In genomic region chr3:128242818-128243601, GRCh38 we compare ENCODE assay signal across 12 cellular contexts.
DNase-seq lines count a peak whose midpoint lies in the region; ATAC-seq and TF ChIP-seq lines count a peak whose summit lies in the region.
"Had no signal": no experiment of that assay in that cellular context is flagged by ENCODE, and none has a peak within 500 bp of the region (broad histone marks: within the 10 kb centered on the region; RNA-seq: fewer than 3 reads in every experiment).

No MANE protein-coding gene starts in this region.

- POLR2A ChIA-PET in MCF 10A (lab: Yijun Ruan, JAX): no interaction called here

- no peak overlapping the region for H3K4me3 Mint-ChIP-seq in T-helper 1 cell treated with Interleukin-12 subunit alpha and Interleukin-12 subunit beta and Interleukin-4 antibody, amounts not matched to agents 30 μg/mL and 1 μg/mL, for 36 hours
- no peak overlapping the region for H3K4me3 Mint-ChIP-seq in MCF 10A (ENCODE audit: unreplicated experiment)

- H3K4me1 Mint-ChIP-seq in T-helper 1 cell treated with Interleukin-12 subunit alpha and Interleukin-12 subunit beta and Interleukin-4 antibody, amounts not matched to agents 30 μg/mL and 1 μg/mL, for 36 hours (ENCODE audit: low read depth): peaks cover 9% of the 10 kb centered on the region
- no peaks in the 10 kb centered on the region for H3K4me1 Mint-ChIP-seq in MCF 10A (ENCODE audit: insufficient read depth, unreplicated experiment)

- DNase-seq in stimulated activated CD4-positive, alpha-beta T cell treated with anti-CD3 and anti-CD28 coated beads, Interleukin-4, amount 100 ng/mL, for 48 hours (ENCODE audit: low read depth in 2 of 2): peak; percentile 2 to 5
- DNase-seq in stimulated activated CD4-positive, alpha-beta T cell treated with anti-CD3 and anti-CD28 coated beads, Interleukin-4, amount 100 ng/mL, for 24 hours: no peak
- DNase-seq in dermis blood vessel endothelial cell (peak; percentile 23), MCF 10A (ENCODE audit: unreplicated experiment) (no peak), DMS153 (lab: John Stamatoyannopoulos, UW) (no peak)
- DNase-seq: BE2C, colonic mucosa, substantia nigra had no signal

- no peaks in the 10 kb centered on the region for H3K27me3 Mint-ChIP-seq in T-helper 1 cell treated with Interleukin-12 subunit alpha and Interleukin-12 subunit beta and Interleukin-4 antibody, amounts not matched to agents 30 μg/mL and 1 μg/mL, for 36 hours (ENCODE audit: low read depth)
- H3K27me3 Mint-ChIP-seq in MCF 10A (ENCODE audit: insufficient read depth, unreplicated experiment): no peaks in the 10 kb centered on the region

- intact Hi-C loops in MCF 10A (cut with micrococcal nuclease): no loop called here

- BruUV-seq in MCF 10A (replicated peaks; lab: Mats Ljungman, UMichigan): no TSS peak

- CTCF ChIA-PET in MCF 10A (lab: Yijun Ruan, JAX): no interaction called here

- peak overlapping the region; percentile 75 for H3K27ac Mint-ChIP-seq in T-helper 1 cell treated with Interleukin-12 subunit alpha and Interleukin-12 subunit beta and Interleukin-4 antibody, amounts not matched to agents 30 μg/mL and 1 μg/mL, for 36 hours
- H3K27ac Mint-ChIP-seq in MCF 10A (ENCODE audit: low read depth, unreplicated experiment): no peak overlapping the region

- no peak for ATAC-seq in GM21576 (IDR thresholded peaks at IDR 0.05; ENCODE audit: unreplicated experiment)
- ATAC-seq in HG03354 (IDR thresholded peaks at IDR 0.05; ENCODE audit: poor library complexity, severe bottlenecking, unreplicated experiment): no peak
- ATAC-seq: SK-N-SH treated with all-trans-retinoic acid at 6 μM for 48 hours had no signal

- H3K36me3 Mint-ChIP-seq in T-helper 1 cell treated with Interleukin-12 subunit alpha and Interleukin-12 subunit beta and Interleukin-4 antibody, amounts not matched to agents 30 μg/mL and 1 μg/mL, for 36 hours (ENCODE audit: low read depth): peaks cover 7% of the 10 kb centered on the region
- peaks cover under 1% of the 10 kb centered on the region for H3K36me3 Mint-ChIP-seq in MCF 10A (ENCODE audit: insufficient read depth, unreplicated experiment)

- no peaks in the 10 kb centered on the region for H3K9me3 Mint-ChIP-seq in T-helper 1 cell treated with Interleukin-12 subunit alpha and Interleukin-12 subunit beta and Interleukin-4 antibody, amounts not matched to agents 30 μg/mL and 1 μg/mL, for 36 hours
- no peaks in the 10 kb centered on the region for H3K9me3 Mint-ChIP-seq in MCF 10A (ENCODE audit: unreplicated experiment)

- no peak for TF ChIP-seq CTCF in MCF 10A (IDR thresholded peaks at IDR 0.05; ENCODE audit: unreplicated experiment)

Comparison
In these comparisons a context has a peak if more than half of its experiments do, and no peak if none do; other contexts are left out.
1. DNase-seq: peak in stimulated activated CD4-positive, alpha-beta T cell treated with anti-CD3 and anti-CD28 coated beads, Interleukin-4, amount 100 ng/mL, for 48 hours (2 of 2) and dermis blood vessel endothelial cell (single experiment); none in stimulated activated CD4-positive, alpha-beta T cell treated with anti-CD3 and anti-CD28 coated beads, Interleukin-4, amount 100 ng/mL, for 24 hours (single experiment), MCF 10A (single experiment) and DMS153 (single experiment).